In the genomic region with DNA sequence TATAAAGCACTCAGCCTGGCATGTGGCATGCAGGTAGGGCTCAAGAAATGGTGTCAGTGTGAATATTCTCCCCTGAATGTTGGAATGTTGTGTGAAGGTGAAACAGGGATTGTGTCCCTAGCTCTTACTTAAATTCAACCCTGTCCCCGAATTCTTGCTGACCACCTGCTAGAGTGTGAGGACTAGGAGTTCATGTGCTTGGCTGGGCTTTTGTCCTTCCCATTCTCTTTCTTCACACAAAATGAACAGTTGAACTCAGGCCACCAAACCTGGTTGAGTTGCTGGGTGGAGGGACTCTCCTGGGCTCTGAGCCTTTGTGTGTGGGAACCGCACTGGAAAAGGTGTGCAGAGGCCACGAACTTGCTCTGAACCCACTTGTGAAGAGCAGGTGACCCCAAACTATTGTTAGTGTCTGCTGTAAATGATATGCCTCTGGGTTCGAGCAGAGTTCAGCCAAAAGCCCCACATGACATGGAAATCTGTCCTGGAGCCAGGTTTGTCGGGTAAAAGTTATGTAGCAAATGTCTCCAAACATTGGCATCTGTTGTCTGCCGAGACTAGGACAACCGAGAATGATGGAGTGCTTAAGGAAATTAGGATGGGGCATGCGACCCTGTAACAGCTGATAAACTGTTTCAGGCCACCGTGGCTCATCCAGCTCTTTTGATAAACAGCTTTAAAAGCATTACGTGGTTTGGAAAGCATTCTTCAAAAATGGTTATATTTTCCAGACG, we compare ENCODE assay signal across 10 cellular contexts.
A peak's percentile ranks its signal among the peaks of the same experiment; 100 is the strongest.
DNase-seq lines count a peak whose midpoint lies in the region; ATAC-seq and TF ChIP-seq lines count a peak whose summit lies in the region.
"Had no signal": no experiment of that assay in that cellular context is flagged by ENCODE, and none has a peak within 500 bp of the region (broad histone marks: within the 10 kb centered on the region; RNA-seq: fewer than 3 reads in every experiment).

No MANE protein-coding gene starts in this region.

- H3K9ac ChIP-seq in DND-41 (ENCODE audit: low read depth, low read length) (peak overlapping the region; percentile 63), SK-N-SH (no peak overlapping the region), rectal smooth muscle tissue (ENCODE audit: low read length) (no peak overlapping the region)

- H3K79me2 ChIP-seq in DND-41 (ENCODE audit: insufficient read depth, low read length) (no peaks in the 10 kb centered on the region), SK-N-SH (ENCODE audit: insufficient read depth) (no peaks in the 10 kb centered on the region)

- no peaks in the 10 kb centered on the region for H3K9me2 ChIP-seq in SK-N-SH

- no peaks in the 10 kb centered on the region for H4K20me1 ChIP-seq in DND-41 (ENCODE audit: insufficient read depth, low read length)
- H4K20me1 ChIP-seq in SK-N-SH (ENCODE audit: insufficient read depth) = no peaks in the 10 kb centered on the region

- POLR2A ChIA-PET in SK-N-SH (lab: Yijun Ruan, JAX) = no interaction called here

- H3F3A ChIP-seq in SK-N-SH (replicated peaks; ENCODE audit: insufficient read depth) = peaks cover 7% of the 10 kb centered on the region

- H3K4me2 ChIP-seq in DND-41 (ENCODE audit: insufficient read depth, low read length) (peak overlapping the region; percentile 49), SK-N-SH (no peak overlapping the region)

- H3K36me3 ChIP-seq in DND-41 (ENCODE audit: insufficient read depth, low read length) = 0 out of 2 replicates have a peak, but pooled peaks cover 5% of the 10 kb centered on the region
- no peaks in the 10 kb centered on the region for H3K36me3 ChIP-seq in SK-N-SH (replicated peaks in 1 of 2; ENCODE audit: control insufficient read depth in 1 of 2, insufficient read depth in 2 of 2, low read length in 1 of 2)
- no peaks in the 10 kb centered on the region for H3K36me3 ChIP-seq in cardiac muscle cell
- no peaks in the 10 kb centered on the region for H3K36me3 ChIP-seq in rectal smooth muscle tissue (ENCODE audit: control insufficient read depth, insufficient read depth, low read length)
- peaks cover 41% of the 10 kb centered on the region for H3K36me3 ChIP-seq in MG63

- no peak for ATAC-seq in DND-41 (ENCODE audit: insufficient read depth, low read depth)

- H3K4me3 ChIP-seq in DND-41 (ENCODE audit: low read depth in 1 of 2, low read length in 2 of 2) (peak overlapping the region in 1 of 2 experiments; percentile 29; a peak in 1 of 4 replicates), SK-N-SH (ENCODE audit: low read depth in 2 of 2, low read length in 1 of 2) (no peak overlapping the region), cardiac muscle cell (no peak overlapping the region), rectal smooth muscle tissue (ENCODE audit: low read length) (no peak overlapping the region), MG63 (no peak overlapping the region)

- TF ChIP-seq CTCF in DND-41 (IDR thresholded peaks at IDR 0.05; ENCODE audit: borderline replicate concordance, extremely low read depth, low read length, poor library complexity, severe bottlenecking) = no peak
- no peak for TF ChIP-seq CTCF in SK-N-SH (IDR thresholded peaks at IDR 0.05)
- TF ChIP-seq CTCF in cardiac muscle cell (IDR thresholded peaks at IDR 0.05; ENCODE audit: low read depth, low read length) = no peak

- H2AFZ ChIP-seq in DND-41 (ENCODE audit: low read depth, low read length) (no peak overlapping the region), SK-N-SH (ENCODE audit: low read depth) (no peak overlapping the region)

- peak; percentile 48 to 77; a peak in 3 of 4 replicates for TF ChIP-seq EP300 in SK-N-SH (IDR thresholded peaks at IDR 0.05; ENCODE audit: borderline replicate concordance in 1 of 2, low read depth in 1 of 2, low read length in 1 of 2)

- H3K4me1 ChIP-seq in DND-41 (ENCODE audit: insufficient read depth, low read length) = peaks cover 94% of the 10 kb centered on the region
- H3K4me1 ChIP-seq in SK-N-SH (ENCODE audit: control insufficient read depth in 1 of 2, insufficient read depth in 2 of 2, low read depth in 1 of 2, low read length in 1 of 2) = peaks cover 16 to 66% of the 10 kb centered on the region in 2 experiments
- H3K4me1 ChIP-seq in cardiac muscle cell (ENCODE audit: low read depth) = peaks cover 58% of the 10 kb centered on the region
- H3K4me1 ChIP-seq in rectal smooth muscle tissue (ENCODE audit: control insufficient read depth, insufficient read depth, low read length) = peaks cover 47% of the 10 kb centered on the region

- CTCF ChIA-PET in SK-N-SH (lab: Yijun Ruan, JAX) = interaction anchor here (0.8 to 1.1 kb wide), 2 partner anchors 9 to 98 kb away, joined by 3 read pairs; no protein-coding TSS in a partner anchor

- DNase-seq in DND-41 (peak; percentile 32), SK-N-SH (no peak), cardiac muscle cell (ENCODE audit: low read depth in 1 of 2, low spot score in 1 of 2) (no peak), NCI-H82 (lab: John Stamatoyannopoulos, UW) (no peak), MG63 (no peak), inferior parietal cortex (ENCODE audit: extremely low spot score) (no peak), iPS-NIHi7 (ENCODE audit: extremely low spot score) (no peak)
- DNase-seq: DMS79 treated with DMSO at 0.1 percent for 48 hours, foreskin melanocyte had no signal

- H3K27me3 ChIP-seq in DND-41 (ENCODE audit: insufficient read depth, low read length, poor library complexity) = no peaks in the 10 kb centered on the region
- H3K27me3 ChIP-seq in SK-N-SH (ENCODE audit: insufficient read depth) = no peaks in the 10 kb centered on the region
- H3K27me3 ChIP-seq in cardiac muscle cell = no peaks in the 10 kb centered on the region
- no peaks in the 10 kb centered on the region for H3K27me3 ChIP-seq in rectal smooth muscle tissue (ENCODE audit: control insufficient read depth, insufficient read depth, low read length)
- H3K27me3 ChIP-seq in MG63 = no peaks in the 10 kb centered on the region

- no peaks in the 10 kb centered on the region for H3K9me3 ChIP-seq in DND-41 (ENCODE audit: insufficient read depth, low read length, severe bottlenecking)
- H3K9me3 ChIP-seq in SK-N-SH = no peaks in the 10 kb centered on the region
- no peaks in the 10 kb centered on the region for H3K9me3 ChIP-seq in cardiac muscle cell (ENCODE audit: low read depth)
- H3K9me3 ChIP-seq in MG63 = peaks cover 7% of the 10 kb centered on the region

- TF ChIP-seq RAD21 in SK-N-SH (IDR thresholded peaks at IDR 0.05; ENCODE audit: low read length) = no peak

- peak overlapping the region; percentile 98 for H3K27ac ChIP-seq in DND-41 (ENCODE audit: low read length)
- H3K27ac ChIP-seq in SK-N-SH (ENCODE audit: low read depth in 2 of 2, low read length in 1 of 2) = peak overlapping the region in 1 of 2 experiments; percentile 95; a peak in 2 of 4 replicates
- H3K27ac ChIP-seq in cardiac muscle cell = peak overlapping the region; percentile 56
- H3K27ac ChIP-seq in rectal smooth muscle tissue (ENCODE audit: low read depth, low read length) = peak overlapping the region; percentile 91

- WGBS in SK-N-SH (ENCODE audit: low lambda C conversion rate) = 50% methylated on average over 11 of the region's 11 CpGs

TF ChIP-seq in SK-N-SH, 30 proteins besides CTCF, POLR2A, EP300 and RAD21 (continues in another document):
- TF ChIP-seq, protein P1, sequence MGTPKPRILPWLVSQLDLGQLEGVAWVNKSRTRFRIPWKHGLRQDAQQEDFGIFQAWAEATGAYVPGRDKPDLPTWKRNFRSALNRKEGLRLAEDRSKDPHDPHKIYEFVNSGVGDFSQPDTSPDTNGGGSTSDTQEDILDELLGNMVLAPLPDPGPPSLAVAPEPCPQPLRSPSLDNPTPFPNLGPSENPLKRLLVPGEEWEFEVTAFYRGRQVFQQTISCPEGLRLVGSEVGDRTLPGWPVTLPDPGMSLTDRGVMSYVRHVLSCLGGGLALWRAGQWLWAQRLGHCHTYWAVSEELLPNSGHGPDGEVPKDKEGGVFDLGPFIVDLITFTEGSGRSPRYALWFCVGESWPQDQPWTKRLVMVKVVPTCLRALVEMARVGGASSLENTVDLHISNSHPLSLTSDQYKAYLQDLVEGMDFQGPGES (IDR thresholded peaks at IDR 0.05; ENCODE audit: low read depth, low read length) = no peak
- TF ChIP-seq RXRA (IDR thresholded peaks at IDR 0.05; ENCODE audit: borderline replicate concordance, low read depth) = peak; percentile 85
- peak; percentile 82; the same call in 1 of the 2 replicates for TF ChIP-seq FOXM1 (IDR thresholded peaks at IDR 0.05; ENCODE audit: low read depth)
- no peak for TF ChIP-seq SMC3 (IDR thresholded peaks at IDR 0.05; ENCODE audit: low read depth, low read length)
- TF ChIP-seq RCOR1 (IDR thresholded peaks at IDR 0.05; ENCODE audit: low read length) = no peak
- TF ChIP-seq, protein P2, sequence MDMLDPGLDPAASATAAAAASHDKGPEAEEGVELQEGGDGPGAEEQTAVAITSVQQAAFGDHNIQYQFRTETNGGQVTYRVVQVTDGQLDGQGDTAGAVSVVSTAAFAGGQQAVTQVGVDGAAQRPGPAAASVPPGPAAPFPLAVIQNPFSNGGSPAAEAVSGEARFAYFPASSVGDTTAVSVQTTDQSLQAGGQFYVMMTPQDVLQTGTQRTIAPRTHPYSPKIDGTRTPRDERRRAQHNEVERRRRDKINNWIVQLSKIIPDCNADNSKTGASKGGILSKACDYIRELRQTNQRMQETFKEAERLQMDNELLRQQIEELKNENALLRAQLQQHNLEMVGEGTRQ (IDR thresholded peaks at IDR 0.05; ENCODE audit: borderline replicate concordance, low read depth, low read length) = no peak
- peak; percentile 62; the same call in 1 of the 2 replicates for TF ChIP-seq NFIC (IDR thresholded peaks at IDR 0.05; ENCODE audit: borderline replicate concordance)
- no peak for TF ChIP-seq MEF2A (IDR thresholded peaks at IDR 0.05; ENCODE audit: borderline replicate concordance, low read depth)
- no peak for TF ChIP-seq EZH2phosphoT487 (IDR thresholded peaks at IDR 0.05; ENCODE audit: borderline replicate concordance, low read depth)
- peak; percentile 43 for TF ChIP-seq JUND (IDR thresholded peaks at IDR 0.05)
- TF ChIP-seq TEAD4 (IDR thresholded peaks at IDR 0.05; ENCODE audit: borderline replicate concordance, insufficient read depth) = peak; percentile 46; the same call in 1 of the 2 replicates
- TF ChIP-seq, protein P3, sequence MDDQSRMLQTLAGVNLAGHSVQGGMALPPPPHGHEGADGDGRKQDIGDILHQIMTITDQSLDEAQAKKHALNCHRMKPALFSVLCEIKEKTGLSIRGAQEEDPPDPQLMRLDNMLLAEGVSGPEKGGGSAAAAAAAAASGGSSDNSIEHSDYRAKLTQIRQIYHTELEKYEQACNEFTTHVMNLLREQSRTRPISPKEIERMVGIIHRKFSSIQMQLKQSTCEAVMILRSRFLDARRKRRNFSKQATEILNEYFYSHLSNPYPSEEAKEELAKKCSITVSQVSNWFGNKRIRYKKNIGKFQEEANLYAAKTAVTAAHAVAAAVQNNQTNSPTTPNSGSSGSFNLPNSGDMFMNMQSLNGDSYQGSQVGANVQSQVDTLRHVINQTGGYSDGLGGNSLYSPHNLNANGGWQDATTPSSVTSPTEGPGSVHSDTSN (IDR thresholded peaks at IDR 0.05) = peak; percentile 86
- no peak for TF ChIP-seq TAF1 (IDR thresholded peaks at IDR 0.05; ENCODE audit: borderline replicate concordance, low read depth, low read length)
- TF ChIP-seq GATA2 (CRISPR knock-in tag; IDR thresholded peaks at IDR 0.05) = no peak; the same call in 1 of the 2 replicates
- TF ChIP-seq MXI1 (IDR thresholded peaks at IDR 0.05; ENCODE audit: low read depth, low read length) = no peak
